Comparison of ENCODE assay signal across 13 cellular contexts in the genomic region with DNA sequence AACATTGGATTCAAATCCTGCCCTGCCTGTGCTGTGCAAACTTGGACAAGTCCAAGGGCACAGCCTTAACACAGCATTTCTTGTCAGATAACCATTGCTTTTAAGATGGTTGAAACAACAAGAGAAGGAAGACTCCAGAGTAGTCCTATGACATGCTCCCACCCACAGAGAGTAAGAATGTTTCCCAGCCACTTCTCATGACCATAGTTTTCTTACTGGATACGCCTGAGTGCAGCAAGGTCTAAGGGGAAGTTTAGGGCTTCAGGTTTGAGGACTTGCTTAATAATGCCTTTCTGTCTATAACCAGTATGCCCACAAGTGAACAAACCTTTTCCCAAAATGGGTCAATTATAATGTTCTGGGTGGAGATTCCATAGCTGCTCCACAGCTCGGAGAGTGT.
"Had no signal": no experiment of that assay in that cellular context is flagged by ENCODE, and none has a peak within 500 bp of the region (broad histone marks: within the 10 kb centered on the region; RNA-seq: fewer than 3 reads in every experiment).

No MANE protein-coding gene starts in this region.

- H3K27me3 ChIP-seq: foreskin keratinocyte, heart left ventricle, thyroid gland, vagina had no signal

- ATAC-seq: activated CD4-positive, CD25-positive, alpha-beta regulatory T cell treated with anti-CD3 and anti-CD28 coated beads, Interleukin-2, amount 50 U/mL, for 24 hours; foreskin keratinocyte; heart left ventricle had no signal

- H3K4me3 ChIP-seq: coronary artery, heart left ventricle, left ventricle myocardium inferior, thyroid gland, vagina had no signal

- FAIRE-seq: endothelial cell of umbilical vein had no signal

- H3K9me3 ChIP-seq: heart left ventricle, left ventricle myocardium inferior, thyroid gland, vagina had no signal

- H3K4me1 ChIP-seq: left ventricle myocardium inferior, vagina had no signal

- H3K27ac ChIP-seq: coronary artery, foreskin keratinocyte, heart left ventricle, left ventricle myocardium inferior, thyroid gland, vagina had no signal

- DNase-seq: activated naive CD4-positive, alpha-beta T cell treated with anti-CD3 and anti-CD28 coated beads, Interleukin-2, amount 10 ng/mL, durations not matched to agents 7 days and 5 days; effector CD4-positive, alpha-beta T cell; foreskin keratinocyte; heart left ventricle; islet precursor cell; left ventricle myocardium inferior; mesenchymal stem cell; stimulated activated CD4-positive, alpha-beta T cell treated with anti-CD3 and anti-CD28 coated beads, Interleukin-2, amount 100 ng/mL, for 48 hours; thyroid gland had no signal

- H3K36me3 ChIP-seq: heart left ventricle, left ventricle myocardium inferior, thyroid gland, vagina had no signal
